1 cellular context compared by ENCODE assay signal in the genomic region with DNA sequence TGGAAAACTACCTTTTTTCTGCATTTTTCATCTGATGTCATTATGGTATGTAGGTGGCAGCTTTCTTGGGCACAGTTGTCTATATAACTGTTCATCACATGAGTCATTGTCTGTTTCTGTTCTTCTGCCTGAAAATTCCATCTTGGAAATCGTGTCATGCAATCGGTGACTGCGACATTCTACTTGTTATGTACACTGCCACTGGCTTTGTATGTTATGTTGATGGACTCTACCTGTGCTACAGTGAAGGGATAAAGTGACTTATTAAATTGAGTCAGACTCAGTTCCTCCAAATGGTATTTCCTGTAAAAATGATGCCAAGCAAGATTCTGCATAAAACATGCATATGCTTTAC.
TF ChIP-seq lines count a peak whose summit lies in the region.

No MANE protein-coding gene starts in this region.

TF ChIP-seq in GM12878, 131 proteins besides CTCF, POLR2A, EP300 and RAD21:
- TF ChIP-seq, protein P1, sequence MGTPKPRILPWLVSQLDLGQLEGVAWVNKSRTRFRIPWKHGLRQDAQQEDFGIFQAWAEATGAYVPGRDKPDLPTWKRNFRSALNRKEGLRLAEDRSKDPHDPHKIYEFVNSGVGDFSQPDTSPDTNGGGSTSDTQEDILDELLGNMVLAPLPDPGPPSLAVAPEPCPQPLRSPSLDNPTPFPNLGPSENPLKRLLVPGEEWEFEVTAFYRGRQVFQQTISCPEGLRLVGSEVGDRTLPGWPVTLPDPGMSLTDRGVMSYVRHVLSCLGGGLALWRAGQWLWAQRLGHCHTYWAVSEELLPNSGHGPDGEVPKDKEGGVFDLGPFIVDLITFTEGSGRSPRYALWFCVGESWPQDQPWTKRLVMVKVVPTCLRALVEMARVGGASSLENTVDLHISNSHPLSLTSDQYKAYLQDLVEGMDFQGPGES (IDR thresholded peaks at IDR 0.05) = no peak
- TF ChIP-seq JUNB (IDR thresholded peaks at IDR 0.05) (0 out of 2 replicates have a peak, but pooled peaks have one; percentile 7), CHD2 (IDR thresholded peaks at IDR 0.05; ENCODE audit: borderline replicate concordance, low read depth, low read length) (no peak), IKZF1 (conservative IDR thresholded peaks at IDR 0.05) (peak; percentile 33; the same call in 1 of the 2 replicates), CUX1 (IDR thresholded peaks at IDR 0.05; ENCODE audit: insufficient replicate concordance, low read depth, low read length) (no peak), BCL11A (IDR thresholded peaks at IDR 0.05; ENCODE audit: low read depth, low read length) (no peak), YBX1 (IDR thresholded peaks at IDR 0.05) (no peak), RELB (IDR thresholded peaks at IDR 0.05; ENCODE audit: low read depth) (no peak), TCF12 (IDR thresholded peaks at IDR 0.05; ENCODE audit: low read depth, low read length) (no peak), SMC3 (IDR thresholded peaks at IDR 0.05; ENCODE audit: borderline replicate concordance, low read length) (no peak), MTA2 (IDR thresholded peaks at IDR 0.05; ENCODE audit: low read depth) (no peak), SIX5 (IDR thresholded peaks at IDR 0.05; ENCODE audit: low read depth, low read length, severe bottlenecking) (no peak), TBL1XR1 (IDR thresholded peaks at IDR 0.05; ENCODE audit: low read depth, low read length) (no peak), SIN3A (IDR thresholded peaks at IDR 0.05; ENCODE audit: low read depth, low read length) (0 out of 2 replicates have a peak, but pooled peaks have one; percentile 20)
- TF ChIP-seq, protein P2, sequence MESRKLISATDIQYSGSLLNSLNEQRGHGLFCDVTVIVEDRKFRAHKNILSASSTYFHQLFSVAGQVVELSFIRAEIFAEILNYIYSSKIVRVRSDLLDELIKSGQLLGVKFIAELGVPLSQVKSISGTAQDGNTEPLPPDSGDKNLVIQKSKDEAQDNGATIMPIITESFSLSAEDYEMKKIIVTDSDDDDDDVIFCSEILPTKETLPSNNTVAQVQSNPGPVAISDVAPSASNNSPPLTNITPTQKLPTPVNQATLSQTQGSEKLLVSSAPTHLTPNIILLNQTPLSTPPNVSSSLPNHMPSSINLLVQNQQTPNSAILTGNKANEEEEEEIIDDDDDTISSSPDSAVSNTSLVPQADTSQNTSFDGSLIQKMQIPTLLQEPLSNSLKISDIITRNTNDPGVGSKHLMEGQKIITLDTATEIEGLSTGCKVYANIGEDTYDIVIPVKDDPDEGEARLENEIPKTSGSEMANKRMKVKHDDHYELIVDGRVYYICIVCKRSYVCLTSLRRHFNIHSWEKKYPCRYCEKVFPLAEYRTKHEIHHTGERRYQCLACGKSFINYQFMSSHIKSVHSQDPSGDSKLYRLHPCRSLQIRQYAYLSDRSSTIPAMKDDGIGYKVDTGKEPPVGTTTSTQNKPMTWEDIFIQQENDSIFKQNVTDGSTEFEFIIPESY (IDR thresholded peaks at IDR 0.05) = no peak
- TF ChIP-seq, protein P3, sequence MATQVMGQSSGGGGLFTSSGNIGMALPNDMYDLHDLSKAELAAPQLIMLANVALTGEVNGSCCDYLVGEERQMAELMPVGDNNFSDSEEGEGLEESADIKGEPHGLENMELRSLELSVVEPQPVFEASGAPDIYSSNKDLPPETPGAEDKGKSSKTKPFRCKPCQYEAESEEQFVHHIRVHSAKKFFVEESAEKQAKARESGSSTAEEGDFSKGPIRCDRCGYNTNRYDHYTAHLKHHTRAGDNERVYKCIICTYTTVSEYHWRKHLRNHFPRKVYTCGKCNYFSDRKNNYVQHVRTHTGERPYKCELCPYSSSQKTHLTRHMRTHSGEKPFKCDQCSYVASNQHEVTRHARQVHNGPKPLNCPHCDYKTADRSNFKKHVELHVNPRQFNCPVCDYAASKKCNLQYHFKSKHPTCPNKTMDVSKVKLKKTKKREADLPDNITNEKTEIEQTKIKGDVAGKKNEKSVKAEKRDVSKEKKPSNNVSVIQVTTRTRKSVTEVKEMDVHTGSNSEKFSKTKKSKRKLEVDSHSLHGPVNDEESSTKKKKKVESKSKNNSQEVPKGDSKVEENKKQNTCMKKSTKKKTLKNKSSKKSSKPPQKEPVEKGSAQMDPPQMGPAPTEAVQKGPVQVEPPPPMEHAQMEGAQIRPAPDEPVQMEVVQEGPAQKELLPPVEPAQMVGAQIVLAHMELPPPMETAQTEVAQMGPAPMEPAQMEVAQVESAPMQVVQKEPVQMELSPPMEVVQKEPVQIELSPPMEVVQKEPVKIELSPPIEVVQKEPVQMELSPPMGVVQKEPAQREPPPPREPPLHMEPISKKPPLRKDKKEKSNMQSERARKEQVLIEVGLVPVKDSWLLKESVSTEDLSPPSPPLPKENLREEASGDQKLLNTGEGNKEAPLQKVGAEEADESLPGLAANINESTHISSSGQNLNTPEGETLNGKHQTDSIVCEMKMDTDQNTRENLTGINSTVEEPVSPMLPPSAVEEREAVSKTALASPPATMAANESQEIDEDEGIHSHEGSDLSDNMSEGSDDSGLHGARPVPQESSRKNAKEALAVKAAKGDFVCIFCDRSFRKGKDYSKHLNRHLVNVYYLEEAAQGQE (IDR thresholded peaks at IDR 0.05; ENCODE audit: low read depth, low read length) = no peak
